8 cellular contexts compared by ENCODE assay signal in the genomic region with DNA sequence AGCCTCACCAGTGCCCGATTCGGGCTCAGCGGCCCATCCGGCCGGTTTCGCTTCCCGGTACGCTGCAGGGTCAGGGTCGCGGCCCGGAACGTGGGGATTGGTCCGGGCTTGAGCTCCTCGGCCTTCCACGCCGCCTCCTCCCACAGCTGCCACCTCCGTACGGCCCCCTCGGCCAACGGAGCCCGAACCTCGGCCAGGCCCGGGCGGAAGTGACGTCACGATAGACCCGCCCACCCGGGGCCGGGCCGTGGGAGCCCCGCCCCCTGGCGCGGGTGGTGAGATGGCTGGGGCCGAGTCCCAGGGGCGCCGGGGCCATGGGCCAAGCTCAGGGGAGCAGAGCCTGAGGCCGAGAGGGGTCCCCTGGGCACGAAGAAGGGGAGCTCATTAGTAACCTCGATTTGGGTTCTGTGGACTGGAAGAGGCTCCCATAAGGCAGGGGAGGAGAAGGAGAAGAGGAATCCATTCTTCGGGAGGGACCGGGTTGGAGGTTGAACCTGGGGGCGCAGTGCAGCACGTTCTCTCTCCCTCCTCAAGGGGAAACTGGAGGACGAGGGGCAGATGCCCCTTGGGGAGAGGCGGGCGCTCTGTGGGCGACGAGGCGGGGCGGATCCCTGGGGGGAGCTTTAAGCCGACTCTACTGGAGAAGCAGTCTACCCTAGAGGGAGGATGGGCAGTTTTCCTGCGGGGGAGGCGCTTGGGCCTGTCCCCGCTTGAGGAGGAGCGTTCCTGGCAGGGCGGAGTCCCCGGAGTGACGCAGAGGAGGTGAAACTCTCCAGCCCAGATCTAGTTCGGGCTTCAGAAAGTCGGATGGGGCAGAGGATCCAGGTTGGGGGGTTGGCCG. TPM values are rescaled to one million over a fixed set of nuclear protein-coding genes. Genes with fewer than 3 reads are reported as not detected.
A peak's percentile ranks its signal among the peaks of the same experiment; 100 is the strongest.
DNase-seq lines count a peak whose midpoint lies in the region; ATAC-seq and TF ChIP-seq lines count a peak whose summit lies in the region.

Gene MLF2 (minus strand): TSS at position 211 of the 841 bp plus-strand sequence. CDS start 807 bp downstream, outside the sequence.

- H3K27ac ChIP-seq in C4-2B (peak within 1 kb of the TSS; percentile 98), left lung (peak within 1 kb of the TSS; percentile 98 to 99)

- H3K9me3 Mint-ChIP-seq in dendritic cell treated with granulocyte-macrophage colony-stimulating factor and Interleukin-4, amounts not matched to agents 40 ng/mL and 50 ng/mL, for 4 days = no peaks in the 10 kb centered on the region

- H3K4me1 ChIP-seq in left lung = peaks cover 10 to 36% of the 10 kb centered on the region in 2 donors

- ATAC-seq in GM19372 (IDR thresholded peaks at IDR 0.05; ENCODE audit: low read depth, unreplicated experiment) (peak; percentile 87), HG03558 (IDR thresholded peaks at IDR 0.05; ENCODE audit: extremely low read depth, unreplicated experiment) (peak; percentile 65), left lung (peak; percentile 95)

- peaks cover 54% of the 10 kb centered on the region for H3K4me1 Mint-ChIP-seq in dendritic cell treated with granulocyte-macrophage colony-stimulating factor and Interleukin-4, amounts not matched to agents 40 ng/mL and 50 ng/mL, for 4 days (ENCODE audit: low read depth)

- H3K36me3 Mint-ChIP-seq in dendritic cell treated with granulocyte-macrophage colony-stimulating factor and Interleukin-4, amounts not matched to agents 40 ng/mL and 50 ng/mL, for 4 days (ENCODE audit: low read depth) = peaks cover 50% of the 10 kb centered on the region

- peaks cover 7% of the 10 kb centered on the region for H3K27me3 Mint-ChIP-seq in dendritic cell treated with granulocyte-macrophage colony-stimulating factor and Interleukin-4, amounts not matched to agents 40 ng/mL and 50 ng/mL, for 4 days

- H3K9me3 ChIP-seq in left lung = no peaks in the 10 kb centered on the region

- H3K27me3 ChIP-seq in left lung = no peaks in the 10 kb centered on the region

- H3K27ac Mint-ChIP-seq in dendritic cell treated with granulocyte-macrophage colony-stimulating factor and Interleukin-4, amounts not matched to agents 40 ng/mL and 50 ng/mL, for 4 days = peak within 1 kb of the TSS; percentile 100

- H3K4me3 ChIP-seq in left lung = peak within 1 kb of the TSS; percentile 94 to 98

- intact Hi-C loops in dendritic cell treated with granulocyte-macrophage colony-stimulating factor and Interleukin-4, amounts not matched to agents 40 ng/mL and 50 ng/mL, for 4 days (cut with micrococcal nuclease) = loop anchor here (1.0 to 5.0 kb wide), 3 partner anchors 26 to 72 kb away; no protein-coding TSS in a partner anchor
- intact Hi-C loops in left lung (cut with DNase I) = no loop called here

- peak; percentile 85 for DNase-seq in NCI-H748 treated with DMSO at 0.1 percent for 48 hours (lab: John Stamatoyannopoulos, UW)
- DNase-seq in activated CD4-positive, alpha-beta T cell treated with anti-CD3 and anti-CD28 coated beads, Interleukin-2, amount 50 U/mL, for 24 hours (ENCODE audit: low read depth in 1 of 2, low spot score in 1 of 2) = peak; percentile 96 to 98
- peak; percentile 99 for DNase-seq in left lung
- peak; percentile 97 to 98 for DNase-seq in stimulated activated CD4-positive, alpha-beta T cell treated with anti-CD3 and anti-CD28 coated beads, Interleukin-2, amount 100 ng/mL, for 48 hours

- peaks cover 9 to 38% of the 10 kb centered on the region in 2 donors for H3K36me3 ChIP-seq in left lung

- peak within 1 kb of the TSS; percentile 99 for H3K4me3 Mint-ChIP-seq in dendritic cell treated with granulocyte-macrophage colony-stimulating factor and Interleukin-4, amounts not matched to agents 40 ng/mL and 50 ng/mL, for 4 days

- TF ChIP-seq CTCF in C4-2B (conservative IDR thresholded peaks at IDR 0.05) (no peak; the same call in 1 of the 2 replicates), left lung (IDR thresholded peaks at IDR 0.05) (peak; percentile 96 to 98)

RNA-seq across cellular contexts. Expression of gene MLF2, which starts in this region (rescaled TPM):
- 100 to 1,000 TPM; 142 to 148 TPM for total RNA-seq in left lung

Comparison
In these comparisons a context has a peak if more than half of its experiments do, and no peak if none do; other contexts are left out.
1. Peak in every context shown above with its lines: DNase-seq, ATAC-seq, H3K4me3 ChIP-seq and H3K27ac ChIP-seq.